14 cellular contexts compared by ENCODE assay signal in genomic region chr6:33995046-33995872, GRCh38.
DNase-seq lines count a peak whose midpoint lies in the region; ATAC-seq, FAIRE-seq and TF ChIP-seq lines count a peak whose summit lies in the region.
"Had no signal": no experiment of that assay in that cellular context is flagged by ENCODE, and none has a peak within 500 bp of the region (broad histone marks: within the 10 kb centered on the region; RNA-seq: fewer than 3 reads in every experiment).

No MANE protein-coding gene starts in this region.

- CTCF ChIA-PET in A549 (lab: Yijun Ruan, JAX) = no interaction called here

- no peak overlapping the region for H3K4me2 ChIP-seq in A549

- no peak for TF ChIP-seq RAD21 in A549 (conservative IDR thresholded peaks at IDR 0.05 in 1 of 2, IDR thresholded peaks at IDR 0.05 in 1 of 2)

- no peak overlapping the region for H3K27ac ChIP-seq in A549

- no peak for FAIRE-seq in A549 (lab: Jason Lieb, UNC)

- no peaks in the 10 kb centered on the region for H3K9me3 ChIP-seq in A549

- TF ChIP-seq CTCF in A549 (IDR thresholded peaks at IDR 0.05) (no peak), GM13977 (IDR thresholded peaks at IDR 0.05; ENCODE audit: extremely low read depth, insufficient read depth, missing control alignments) (no peak)

- no peaks in the 10 kb centered on the region for H3K4me1 ChIP-seq in A549

- in situ Hi-C loops in GM13977 (cut with MboI; ENCODE audit: low pct_unique_long_range_greater_than_20kb, low sequenced_read_pairs, unreplicated experiment) = no loop called here

- ATAC-seq in A549 = no peak
- ATAC-seq in HG03280 (IDR thresholded peaks at IDR 0.05; ENCODE audit: unreplicated experiment) = no peak
- ATAC-seq in GM18498 (IDR thresholded peaks at IDR 0.05; ENCODE audit: unreplicated experiment) = no peak
- no peak for ATAC-seq in Right ventricle myocardium inferior
- ATAC-seq: stimulated activated naive CD8-positive, alpha-beta T cell treated with anti-CD3 and anti-CD28 coated beads, Interleukin-15, amount 100 ng/mL, for 72 hours had no signal

- 60% methylated on average over 6 of the region's 11 CpGs for WGBS in A549 (ENCODE audit: missing lambda C conversion rate)

- H3K4me3 ChIP-seq in A549 = no peak overlapping the region

- TF ChIP-seq EP300 in A549 (IDR thresholded peaks at IDR 0.05) = no peak

- intact Hi-C loops in Right ventricle myocardium inferior (cut with DNase I) = no loop called here

- TF ChIP-seq POLR2A in A549 (IDR thresholded peaks at IDR 0.05; ENCODE audit: low read length) = no peak

- POLR2A ChIA-PET in A549 (lab: Yijun Ruan, JAX) = no interaction called here

- DNase-seq in A549 (ENCODE audit: low read depth in 1 of 2, low spot score in 1 of 2) (no peak), HuH-7 (ENCODE audit: low spot score) (peak; percentile 64), NOMO-1 treated with dmso at 0.1 percent for 144 hours (lab: John Stamatoyannopoulos, UW; ENCODE audit: unreplicated experiment) (peak; percentile 46), left kidney (ENCODE audit: low read depth, low spot score) (peak; percentile 32), GM13977 (ENCODE audit: low spot score) (no peak), Right ventricle myocardium inferior (ENCODE audit: missing footprints) (no peak)
- DNase-seq: AML-193, immature natural killer cell, KG1, right cardiac atrium, SHP77 treated with DMSO at 0.1 percent for 48 hours had no signal

TF ChIP-seq in A549, 52 proteins besides CTCF, POLR2A, EP300 and RAD21:
- TF ChIP-seq KDM5A (IDR thresholded peaks at IDR 0.05) (no peak), MAFK (IDR thresholded peaks at IDR 0.05; ENCODE audit: partially characterized antibody) (peak; percentile 89)

Comparison
In these comparisons a context has a peak if more than half of its experiments do, and no peak if none do; other contexts are left out.
1. DNase-seq: peak in HuH-7 (single experiment), NOMO-1 treated with dmso at 0.1 percent for 144 hours (single experiment) and left kidney (single experiment); none in A549 (0 of 2), GM13977 (single experiment) and Right ventricle myocardium inferior (single experiment).